ENCODE assay signal across 10 cellular contexts in the genomic region with DNA sequence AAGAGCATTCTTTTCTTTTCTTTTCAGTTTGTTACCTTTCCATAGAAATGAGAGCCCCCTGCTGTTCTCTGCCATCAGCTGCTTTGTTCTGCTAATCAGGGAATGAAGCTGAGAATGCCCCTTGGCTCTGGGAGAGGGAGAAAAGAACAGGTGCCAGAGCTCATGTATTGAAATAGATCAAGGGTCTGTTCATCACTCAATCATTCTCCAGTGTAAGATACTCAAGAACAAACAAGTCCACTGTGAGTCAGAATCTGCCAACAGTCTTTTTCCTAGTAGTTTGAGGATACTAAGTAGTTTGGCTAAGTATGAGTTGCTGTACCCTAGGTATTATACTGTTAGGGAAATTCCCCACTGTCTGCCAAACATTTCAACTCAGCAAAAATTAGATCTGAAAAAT.
A peak's percentile ranks its signal among the peaks of the same experiment; 100 is the strongest.
DNase-seq lines count a peak whose midpoint lies in the region; ATAC-seq, FAIRE-seq and TF ChIP-seq lines count a peak whose summit lies in the region.
"Had no signal": no experiment of that assay in that cellular context is flagged by ENCODE, and none has a peak within 500 bp of the region (broad histone marks: within the 10 kb centered on the region; RNA-seq: fewer than 3 reads in every experiment).

No MANE protein-coding gene starts in this region.

- H3K4me3 ChIP-seq in keratinocyte (ENCODE audit: control insufficient read depth in 2 of 3, extremely low read depth in 1 of 3, insufficient read depth in 2 of 3, low read depth in 1 of 3, low read length in 3 of 3) (no peak overlapping the region), ovary (no peak overlapping the region)

- FAIRE-seq in keratinocyte (lab: Jason Lieb, UNC): peak; percentile 9

- TF ChIP-seq POLR2A in ovary (IDR thresholded peaks at IDR 0.05): no peak

- H3K9me1 ChIP-seq in keratinocyte (ENCODE audit: control insufficient read depth, extremely low read depth, insufficient read depth, low read length): no peaks in the 10 kb centered on the region

- intact Hi-C loops in ovary (cut with DNase I): no loop called here

- peak; percentile 36 for ATAC-seq in HG03520 (IDR thresholded peaks at IDR 0.05; ENCODE audit: unreplicated experiment)
- no peak for ATAC-seq in GM19023 (IDR thresholded peaks at IDR 0.05; ENCODE audit: unreplicated experiment)

- H3K4me1 ChIP-seq in ES-I3 (ENCODE audit: insufficient read depth, low read length) (peaks cover 18% of the 10 kb centered on the region), keratinocyte (ENCODE audit: control insufficient read depth, extremely low read depth, insufficient read depth, low read length) (peaks cover 12% of the 10 kb centered on the region), ovary (ENCODE audit: insufficient read depth) (no peaks in the 10 kb centered on the region)

- H4K20me1 ChIP-seq in keratinocyte (ENCODE audit: control insufficient read depth, extremely low read depth, insufficient read depth, low read length): no peaks in the 10 kb centered on the region

- no peaks in the 10 kb centered on the region for H3K36me3 ChIP-seq in ES-I3 (ENCODE audit: insufficient read depth, low read length)
- H3K36me3 ChIP-seq in keratinocyte (ENCODE audit: control insufficient read depth in 2 of 2, extremely low read depth in 1 of 2, insufficient read depth in 2 of 2, low read length in 2 of 2): no peaks in the 10 kb centered on the region
- H3K36me3 ChIP-seq in ovary: no peaks in the 10 kb centered on the region

- TF ChIP-seq EP300 in ovary (IDR thresholded peaks at IDR 0.05): no peak

- no peak for TF ChIP-seq CTCF in keratinocyte (optimal IDR thresholded peaks at IDR 0.05 in 1 of 3, IDR thresholded peaks at IDR 0.05 in 1 of 3, conservative IDR thresholded peaks at IDR 0.05 in 1 of 3; ENCODE audit: extremely low read depth in 1 of 3, insufficient read depth in 2 of 3, low read length in 3 of 3)
- no peak for TF ChIP-seq CTCF in ovary (IDR thresholded peaks at IDR 0.05)

- H3K27me3 ChIP-seq in keratinocyte (ENCODE audit: control insufficient read depth, extremely low read depth, insufficient read depth, low read length) (no peaks in the 10 kb centered on the region), ovary (no peaks in the 10 kb centered on the region)

- H3K9ac ChIP-seq in ES-I3 (ENCODE audit: low read depth, low read length): 0 out of 2 replicates have a peak overlapping the region, but pooled peaks have one; percentile 2
- H3K9ac ChIP-seq in keratinocyte (ENCODE audit: control insufficient read depth, extremely low read depth, insufficient read depth, low read length): no peak overlapping the region

- no peak overlapping the region for H2AFZ ChIP-seq in keratinocyte (ENCODE audit: control insufficient read depth, low read length)

- H3K9me3 ChIP-seq in ES-I3 (ENCODE audit: control insufficient read depth, insufficient read depth, low read length): peaks cover 9% of the 10 kb centered on the region; the same call in 1 of the 2 replicates
- H3K9me3 ChIP-seq in keratinocyte (ENCODE audit: control insufficient read depth, low read depth, low read length): no peaks in the 10 kb centered on the region
- H3K9me3 ChIP-seq in ovary: no peaks in the 10 kb centered on the region

- H3K27ac ChIP-seq in keratinocyte (ENCODE audit: control insufficient read depth, insufficient read depth, low read length) (no peak overlapping the region), ovary (no peak overlapping the region)

- H3K79me2 ChIP-seq in keratinocyte (ENCODE audit: control insufficient read depth, insufficient read depth, low read length): no peaks in the 10 kb centered on the region

- DNase-seq in activated T-cell treated with anti-CD3 and anti-CD28 coated beads, Interleukin-2, amount 50 U/mL, for 48 hours: peak; percentile 32 to 33
- peak; percentile 36 for DNase-seq in keratinocyte (ENCODE audit: low read depth, low spot score)
- no peak for DNase-seq in NCI-H446 treated with DMSO at 0.1 percent for 48 hours (lab: John Stamatoyannopoulos, UW)
- DNase-seq in ovary: no peak
- DNase-seq in 8988T: no peak
- DNase-seq: HCEC 1CT, NCI-H1092 treated with DMSO at 0.1 percent for 48 hours had no signal

- dilution Hi-C loops in keratinocyte (cut with MboI; ENCODE audit: extremely low pct_ligation_motif_present, low sequenced_read_pairs): no loop called here

- no peak overlapping the region for H3K4me2 ChIP-seq in keratinocyte (ENCODE audit: control insufficient read depth, extremely low read depth, insufficient read depth, low read depth, low read length)

Comparison
In these comparisons a context has a peak if more than half of its experiments do, and no peak if none do; other contexts are left out.
1. DNase-seq: peak in activated T-cell treated with anti-CD3 and anti-CD28 coated beads, Interleukin-2, amount 50 U/mL, for 48 hours (2 of 2) and keratinocyte (single experiment); none in NCI-H446 treated with DMSO at 0.1 percent for 48 hours (single experiment), ovary (0 of 5) and 8988T (single experiment).